Comparison of ENCODE assay signal across 22 cellular contexts in the genomic region with DNA sequence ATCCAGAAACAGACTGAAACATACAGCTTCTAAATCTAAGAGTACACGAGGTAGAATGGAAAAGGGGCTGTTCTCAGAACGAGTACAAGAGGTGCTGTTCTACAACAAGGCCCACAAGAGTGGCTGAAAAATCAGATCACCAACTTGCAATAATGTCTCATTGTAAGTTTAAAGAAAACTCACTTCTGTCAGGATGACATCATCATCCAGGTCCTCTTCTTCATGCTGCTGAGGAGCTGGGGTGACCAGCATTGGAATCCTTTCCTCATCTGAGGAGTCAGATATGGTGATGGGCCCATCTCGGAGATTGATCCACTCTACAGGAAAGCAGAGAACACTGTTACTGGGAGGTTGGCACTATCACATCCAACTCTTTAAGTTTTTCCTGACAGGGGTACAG. TPM values are rescaled to one million over a fixed set of nuclear protein-coding genes. Genes with fewer than 3 reads are reported as not detected.
DNase-seq lines count a peak whose midpoint lies in the region; ATAC-seq, FAIRE-seq and TF ChIP-seq lines count a peak whose summit lies in the region.
"Had no signal": no experiment of that assay in that cellular context is flagged by ENCODE, and none has a peak within 500 bp of the region (broad histone marks: within the 10 kb centered on the region; RNA-seq: fewer than 3 reads in every experiment).

No MANE protein-coding gene starts in this region.

- DNase-seq in HepG2 (ENCODE audit: low spot score) (no peak), right lobe of liver (no peak), GM12878 (ENCODE audit: low read depth, low spot score) (no peak), osteoblast (ENCODE audit: insufficient read length, low spot score, missing footprints) (peak; percentile 37), stomach (no peak), vagina (ENCODE audit: extremely low spot score in 2 of 2) (no peak), OCI-M1 (lab: John Stamatoyannopoulos, UW) (no peak)
- DNase-seq: Caco-2; CD4-positive, CD25-positive, alpha-beta regulatory T cell; CD8-positive, alpha-beta T cell; DMS153; DND-41; H9; HFFc6 had no signal

- SMC1A ChIA-PET in GM12878 (lab: Charles Lee; ENCODE audit: uncharacterized antibody, unreplicated experiment), result interaction anchor here (0.6 kb wide), 2 partner anchors 17 to 856 kb away, joined by 3 read pairs; no protein-coding TSS in a partner anchor

- H4K20me1 ChIP-seq in HepG2 (ENCODE audit: insufficient read depth, low read length) (no peaks in the 10 kb centered on the region), GM12878 (ENCODE audit: control insufficient read depth, insufficient read depth) (no peaks in the 10 kb centered on the region; the same call in 1 of the 2 replicates), osteoblast (ENCODE audit: insufficient read depth, low read length) (peaks cover 7% of the 10 kb centered on the region)

- TF ChIP-seq EP300 in HepG2 (IDR thresholded peaks at IDR 0.05; ENCODE audit: low read depth in 2 of 2, low read length in 2 of 2) (no peak), HepG2 (CRISPR knock-in tag; IDR thresholded peaks at IDR 0.05; ENCODE audit: borderline replicate concordance) (no peak), GM12878 (IDR thresholded peaks at IDR 0.05; ENCODE audit: borderline replicate concordance in 1 of 2, control insufficient read depth in 1 of 2, low read depth in 2 of 2, low read length in 2 of 2) (no peak), stomach (IDR thresholded peaks at IDR 0.05) (no peak)

- no peak for FAIRE-seq in HepG2 (lab: Jason Lieb, UNC)
- peak; percentile 27 for FAIRE-seq in GM12878 (lab: Jason Lieb, UNC)
- FAIRE-seq: A204.1, GM19239 had no signal

- H3K4me1 ChIP-seq in HepG2 (ENCODE audit: insufficient read depth, low read length) (peaks cover 15% of the 10 kb centered on the region), right lobe of liver (peaks cover 0 to 12% (median 0%) of the 10 kb centered on the region in 4 donors), GM12878 (ENCODE audit: control insufficient read depth, insufficient read depth, low read length) (no peaks in the 10 kb centered on the region), osteoblast (ENCODE audit: insufficient read depth, low read length) (peaks cover 6% of the 10 kb centered on the region), stomach (peaks cover 0 to 32% (median 12%) of the 10 kb centered on the region in 4 donors), vagina (peaks cover 13% of the 10 kb centered on the region)
- H3K4me1 ChIP-seq: BLaER1 had no signal

- H3K27me3 ChIP-seq in HepG2 (ENCODE audit: control insufficient read depth in 1 of 2, insufficient read depth in 2 of 2, low read length in 2 of 2) (no peaks in the 10 kb centered on the region), right lobe of liver (no peaks in the 10 kb centered on the region), GM12878 (replicated peaks in 1 of 2; ENCODE audit: control insufficient read depth in 2 of 2, insufficient read depth in 2 of 2, low read length in 1 of 2) (no peaks in the 10 kb centered on the region), osteoblast (ENCODE audit: insufficient read depth, low read length) (no peaks in the 10 kb centered on the region), stomach (no peaks in the 10 kb centered on the region), vagina (no peaks in the 10 kb centered on the region)
- H3K27me3 ChIP-seq: BLaER1 had no signal

- peaks cover 2% of the 10 kb centered on the region for H3K79me2 ChIP-seq in HepG2 (ENCODE audit: insufficient read depth, low read length)
- H3K79me2 ChIP-seq in GM12878 (ENCODE audit: control insufficient read depth, insufficient read depth, low read length), result no peaks in the 10 kb centered on the region
- peaks cover 62% of the 10 kb centered on the region for H3K79me2 ChIP-seq in osteoblast (ENCODE audit: insufficient read depth, low read length)

- no peak for ATAC-seq in HepG2
- ATAC-seq in right lobe of liver, result no peak
- ATAC-seq in GM12878, result no peak
- no peak for ATAC-seq in HG02885 (IDR thresholded peaks at IDR 0.05; ENCODE audit: poor library complexity, unreplicated experiment)
- ATAC-seq: CD8-positive, alpha-beta T cell; GM23338; HCT116 had no signal

- TF ChIP-seq POLR2A in HepG2 (IDR thresholded peaks at IDR 0.05; ENCODE audit: insufficient read depth in 1 of 2, low read depth in 2 of 2, low read length in 2 of 2), result no peak
- no peak for TF ChIP-seq POLR2A in right lobe of liver (IDR thresholded peaks at IDR 0.05)
- TF ChIP-seq POLR2A in GM12878 (IDR thresholded peaks at IDR 0.05; ENCODE audit: low read depth, low read length), result no peak
- TF ChIP-seq POLR2A in stomach (IDR thresholded peaks at IDR 0.05), result no peak
- TF ChIP-seq POLR2A in vagina (IDR thresholded peaks at IDR 0.05), result no peak

- H3K4me2 ChIP-seq in HepG2 (ENCODE audit: low read depth, low read length) (no peak overlapping the region), GM12878 (ENCODE audit: control insufficient read depth, insufficient read depth) (no peak overlapping the region), osteoblast (ENCODE audit: insufficient read depth, low read length) (no peak overlapping the region)
- H3K4me2 ChIP-seq: BLaER1, GM23338 had no signal

- WGBS in HepG2 (ENCODE audit: low lambda C conversion rate), result 100% methylated on average over 3 of the region's 3 CpGs
- WGBS in right lobe of liver (ENCODE audit: insufficient coverage, low coverage, low lambda C conversion rate, missing lambda C conversion rate), result 90% methylated on average over 2 of the region's 3 CpGs
- 77% methylated on average over 3 of the region's 3 CpGs for WGBS in GM12878 (ENCODE audit: insufficient coverage, insufficient replicate concordance, low lambda C conversion rate, missing lambda C conversion rate)
- WGBS in stomach, 5 donors, result 91 to 95% (median 92%) methylated on average over 3 of the region's 3 CpGs

- RAD21 ChIA-PET in GM12878 (lab: Charles Lee; ENCODE audit: unreplicated experiment), result interaction anchor here (0.6 kb wide), 1 partner anchor 255 kb away, joined by 3 read pairs; no protein-coding TSS in a partner anchor

- no peaks in the 10 kb centered on the region for H3K9me3 ChIP-seq in HepG2 (ENCODE audit: low read length)
- no peaks in the 10 kb centered on the region for H3K9me3 ChIP-seq in right lobe of liver
- H3K9me3 ChIP-seq in GM12878 (replicated peaks; ENCODE audit: control insufficient read depth, insufficient read depth, low read length), result no peaks in the 10 kb centered on the region
- H3K9me3 ChIP-seq in osteoblast (ENCODE audit: low read depth, low read length), result no peaks in the 10 kb centered on the region
- no peaks in the 10 kb centered on the region for H3K9me3 ChIP-seq in stomach
- H3K9me3 ChIP-seq in vagina, result no peaks in the 10 kb centered on the region
- H3K9me3 ChIP-seq: BLaER1, Caco-2 had no signal

- TF ChIP-seq CTCF in HepG2 (CRISPR knock-in tag; IDR thresholded peaks at IDR 0.05) (no peak), right lobe of liver (IDR thresholded peaks at IDR 0.05) (no peak), GM12878 (IDR thresholded peaks at IDR 0.05 in 2 of 3, conservative IDR thresholded peaks at IDR 0.05 in 1 of 3; ENCODE audit: control insufficient read depth in 2 of 3, extremely low read depth in 1 of 3, insufficient read depth in 1 of 3, low read depth in 3 of 3, low read length in 3 of 3) (no peak), osteoblast (IDR thresholded peaks at IDR 0.05; ENCODE audit: extremely low read depth, low read depth, low read length) (no peak), stomach (IDR thresholded peaks at IDR 0.05) (no peak), vagina (IDR thresholded peaks at IDR 0.05) (no peak)

- H3K27ac ChIP-seq in HepG2 (ENCODE audit: extremely low read length, insufficient read depth, low read length) (no peak overlapping the region), right lobe of liver (no peak overlapping the region), GM12878 (ENCODE audit: control insufficient read depth, insufficient read depth) (no peak overlapping the region), osteoblast (ENCODE audit: low read depth, low read length) (no peak overlapping the region), stomach (no peak overlapping the region), vagina (no peak overlapping the region)
- H3K27ac ChIP-seq: 22Rv1, BLaER1, C4-2B had no signal

- H3K9ac ChIP-seq in HepG2 (ENCODE audit: insufficient read depth, low read depth, low read length), result no peak overlapping the region
- H3K9ac ChIP-seq in GM12878 (ENCODE audit: control insufficient read depth, insufficient read depth, low read length), result no peak overlapping the region
- H3K9ac ChIP-seq: BLaER1 had no signal

- H3K4me3 ChIP-seq in HepG2 (replicated peaks in 1 of 3; ENCODE audit: insufficient read depth in 1 of 3, low read depth in 2 of 3, low read length in 3 of 3) (no peak overlapping the region), right lobe of liver (no peak overlapping the region), GM12878 (no peak overlapping the region), osteoblast (ENCODE audit: insufficient read depth, low read length) (no peak overlapping the region), stomach (no peak overlapping the region), vagina (no peak overlapping the region)
- H3K4me3 ChIP-seq: BLaER1, GM23338 had no signal

- BruUV-seq in HepG2 (replicated peaks; lab: Mats Ljungman, UMichigan), result no TSS peak
- no TSS peak for BruUV-seq in GM12878 (replicated peaks; lab: Mats Ljungman, UMichigan)

- in situ Hi-C loops in HepG2 (cut with HindIII; ENCODE audit: extremely low pct_ligation_motif_present, low pct_unique_long_range_greater_than_20kb), result no loop called here
- in situ Hi-C loops in GM12878 (cut with MboI), result no loop called here

- H3K36me3 ChIP-seq in HepG2 (replicated peaks in 1 of 2; ENCODE audit: control insufficient read depth in 1 of 2, insufficient read depth in 2 of 2, low read length in 2 of 2) (peaks cover 6 to 36% of the 10 kb centered on the region in 2 experiments; a peak in 4 of 5 replicates), right lobe of liver (peaks cover 0 to 15% (median 0%) of the 10 kb centered on the region in 4 donors), GM12878 (ENCODE audit: control insufficient read depth in 2 of 2, insufficient read depth in 2 of 2, low read length in 1 of 2) (peaks cover 9 to 17% of the 10 kb centered on the region in 2 experiments), osteoblast (ENCODE audit: insufficient read depth, low read length) (peaks cover 26% of the 10 kb centered on the region), stomach (peaks cover 16 to 57% (median 44%) of the 10 kb centered on the region in 4 donors), vagina (peaks cover 0 to 23% of the 10 kb centered on the region in 2 donors)

- CTCF ChIA-PET in HepG2 (lab: Yijun Ruan, JAX; ENCODE audit: low intra/inter-chr PET ratio, low total read pairs) (no interaction called here), GM12878 (lab: Yijun Ruan, JAX) (no interaction called here)

- H2AFZ ChIP-seq in HepG2 (ENCODE audit: low read length), result no peak overlapping the region
- no peak overlapping the region for H2AFZ ChIP-seq in GM12878 (ENCODE audit: control insufficient read depth, low read depth, low read length)
- no peak overlapping the region for H2AFZ ChIP-seq in osteoblast (ENCODE audit: low read length)
- H2AFZ ChIP-seq: GM23338 had no signal

- intact Hi-C loops in HepG2 (cut with micrococcal nuclease; ENCODE audit: unreplicated experiment), result no loop called here
- intact Hi-C loops in right lobe of liver (cut with DNase I), result no loop called here
- intact Hi-C loops in GM12878 (cut with micrococcal nuclease; ENCODE audit: unreplicated experiment), result no loop called here
- intact Hi-C loops in stomach (cut with DNase I; ENCODE audit: low total_unique reads), result no loop called here
- intact Hi-C loops in vagina (cut with DNase I), result no loop called here

- TF ChIP-seq RAD21 in HepG2 (CRISPR knock-in tag; IDR thresholded peaks at IDR 0.05) (no peak), GM12878 (IDR thresholded peaks at IDR 0.05; ENCODE audit: insufficient read depth, low read depth, low read length) (no peak)

- POLR2A ChIA-PET in HepG2 (lab: Yijun Ruan, JAX) (no interaction called here), GM12878 (lab: Charles Lee) (no interaction called here)

RNA-seq across cellular contexts. Expression of gene RNF216, which starts 28.8 kb away (rescaled TPM):
- total RNA-seq in HepG2 (2016; rRNA removed; fragmentation: Illumina TruSeq; extraction: Trizol) (25.9 and 29.4 TPM in 2 replicates), right lobe of liver (10 to 100 TPM; 11.1 to 15.0 (median 12.7) TPM), GM12878 (2014; rRNA removed) (20.1 and 21.3 TPM in 2 replicates), GM12878 (2014; rRNA removed; fragmentation: Illumina TruSeq; extraction: Trizol) (19.6 and 20.3 TPM in 2 replicates), GM12878 (2021) (26.0 and 29.5 TPM in 2 replicates), osteoblast (51.0 and 51.4 TPM in 2 replicates), stomach (10 to 100 TPM; 29.3 to 85.2 (median 36.6) TPM), vagina (27.7 TPM)
- 11.5 TPM in 2 replicates for total RNA-seq in HepG2 (2016; cell fraction: cytosol; rRNA removed; fragmentation: Illumina TruSeq; extraction: Trizol; ENCODE audit: low read depth)
- 26.8 TPM in 2 replicates for total RNA-seq in HepG2 (2016; cell fraction: insoluble cytoplasmic fraction; rRNA removed; fragmentation: Illumina TruSeq; extraction: Trizol)
- 11.3 and 11.5 TPM in 2 replicates for total RNA-seq in HepG2 (2016; cell fraction: membrane; rRNA removed; fragmentation: Illumina TruSeq; extraction: Trizol)
- total RNA-seq in HepG2 (2016; cell fraction: nucleus; rRNA removed; fragmentation: Illumina TruSeq; extraction: Trizol), result 32.0 and 34.9 TPM in 2 replicates
- polyA plus RNA-seq in HepG2 (2011; rRNA removed) (26.3 and 29.9 TPM in 2 replicates), GM12878 (2011; rRNA removed) (24.6 and 25.0 TPM in 2 replicates), GM12878 (2014; fragmentation: Illumina TruSeq; extraction: Trizol) (20.3 and 24.9 TPM in 2 replicates), GM12878 (2014; fragmentation: Nextera tagmentation; extraction: Ambion mirVana) (1 to 10 TPM; 3.6 to 6.3 TPM), GM12878 (2014; rRNA removed) (25.2 and 26.1 TPM in 2 replicates), GM12878 (2016; fragmentation: Nextera tagmentation; extraction: Ambion mirVana) (10 to 100 TPM; 30.0 to 31.1 TPM), stomach (1 to 10 TPM; 6.1 to 7.8 (median 6.3) TPM)
- polyA plus RNA-seq in HepG2 (2011; cell fraction: cytosol; rRNA removed), result 12.8 and 13.0 TPM in 2 replicates
- polyA plus RNA-seq in HepG2 (2011; cell fraction: nucleus; rRNA removed), result 93.5 and 108 TPM in 2 replicates
- 21.1 and 27.6 TPM in 2 replicates for polyA plus RNA-seq in HepG2 (2012)
- polyA plus RNA-seq in HepG2 (2016; cell fraction: cytosol; fragmentation: Illumina TruSeq; extraction: Trizol; ENCODE audit: low read depth), result 0.68 and 1.1 TPM in 2 replicates
- 15.4 and 19.9 TPM in 2 replicates for polyA plus RNA-seq in HepG2 (2016; cell fraction: insoluble cytoplasmic fraction; fragmentation: Illumina TruSeq; extraction: Trizol; ENCODE audit: low read depth)
- polyA plus RNA-seq in HepG2 (2016; cell fraction: membrane; fragmentation: Illumina TruSeq; extraction: Trizol; ENCODE audit: low read depth), result 1.9 and 2.4 TPM in 2 replicates
- 31.3 and 33.3 TPM in 2 replicates for polyA plus RNA-seq in HepG2 (2016; cell fraction: nucleus; fragmentation: Illumina TruSeq; extraction: Trizol; ENCODE audit: insufficient read depth, low read depth)
- 28.8 and 31.6 TPM in 2 replicates for polyA minus RNA-seq in HepG2 (2011; rRNA and poly(A)+ RNA removed; ENCODE audit: low replicate concordance)
- 16.4 and 20.3 TPM in 2 replicates for polyA minus RNA-seq in HepG2 (2011; cell fraction: cytosol; rRNA and poly(A)+ RNA removed)
- 51.5 and 65.4 TPM in 2 replicates for polyA minus RNA-seq in HepG2 (2011; cell fraction: nucleus; rRNA and poly(A)+ RNA removed)
- total RNA-seq in GM12878 (2013; cell fraction: nucleolus; rRNA removed), result 144 and 148 TPM in 2 replicates
- 9.6 TPM for polyA plus RNA-seq in GM12878 (2011; ENCODE audit: low read depth)
- polyA plus RNA-seq in GM12878 (2011; cell fraction: cytosol; rRNA removed), result 19.0 and 22.6 TPM in 2 replicates
- polyA plus RNA-seq in GM12878 (2011; cell fraction: nucleus; rRNA removed), result 48.7 and 54.4 TPM in 2 replicates
- 17.0 and 18.8 TPM in 2 replicates for polyA plus RNA-seq in GM12878 (2012)
- 36.9 and 45.2 TPM in 2 replicates for polyA minus RNA-seq in GM12878 (2011; rRNA and poly(A)+ RNA removed)
- 15.3 and 16.0 TPM in 2 replicates for polyA minus RNA-seq in GM12878 (2011; cell fraction: cytosol; rRNA and poly(A)+ RNA removed)
- polyA minus RNA-seq in GM12878 (2011; cell fraction: nucleus; rRNA and poly(A)+ RNA removed), result 36.9 and 46.5 TPM in 2 replicates
